ENCODE assay signal across 31 cellular contexts in genomic region chr11:94577841-94578240, GRCh38.
"Had no signal": no experiment of that assay in that cellular context is flagged by ENCODE, and none has a peak within 500 bp of the region (broad histone marks: within the 10 kb centered on the region; RNA-seq: fewer than 3 reads in every experiment).

No MANE protein-coding gene starts in this region.

- FAIRE-seq: astrocyte, bronchial epithelial cell had no signal

- DNase-seq: activated B cell treated with CpG ODN at 0.5 μM for 24 hours; activated CD4-positive, alpha-beta T cell treated with anti-CD3 and anti-CD28 coated beads for 48 hours; activated CD4-positive, alpha-beta T cell treated with anti-CD3 and anti-CD28 coated beads, Interleukin-2, amount 50 U/mL, for 1 hour; activated CD4-positive, alpha-beta T cell treated with anti-CD3 and anti-CD28 coated beads, Interleukin-2, amount 50 U/mL, for 48 hours; activated CD8-positive, alpha-beta memory T cell treated with anti-CD3 and anti-CD28 coated beads for 24 hours; activated CD8-positive, alpha-beta T cell treated with anti-CD3 and anti-CD28 coated beads for 36 hours; activated effector memory CD4-positive, alpha-beta T cell treated with Interleukin-2 at 50 U/mL for 16 hours; activated gamma-delta T cell treated with Interleukin-2 at 50 U/mL for 16 hours; activated naive CD4-positive, alpha-beta T cell treated with anti-CD3 and anti-CD28 coated beads, Interleukin-2, amount 50 U/mL, for 16 hours; activated naive CD4-positive, alpha-beta T cell treated with Interleukin-2 at 50 U/mL for 16 hours; activated T-cell treated with anti-CD3 and anti-CD28 coated beads, Interleukin-2, amount 50 U/mL, for 4 hours; amniotic stem cell; anterior cingulate cortex; brain microvascular endothelial cell; effector CD8-positive, alpha-beta T cell; endodermal cell; esophagus squamous epithelium; foreskin melanocyte; heart right ventricle; T-helper 1 cell; T-helper 17 cell; T1000; WERI-Rb-1 had no signal

- ATAC-seq: activated CD4-positive, CD25-positive, alpha-beta regulatory T cell treated with anti-CD3 and anti-CD28 coated beads, Interleukin-2, amount 50 U/mL, for 24 hours; activated CD8-positive, alpha-beta T cell treated with anti-CD3 and anti-CD28 coated beads for 36 hours; activated T-cell treated with anti-CD3 and anti-CD28 coated beads, Interleukin-2, amount 50 U/mL, for 4 hours; activated T-helper 17 cell treated with anti-CD3 and anti-CD28 coated beads, Interleukin-2, amount 50 U/mL, for 72 hours; gastroesophageal sphincter; heart right ventricle; T-helper 17 cell had no signal

- H3K4me1 ChIP-seq: esophagus squamous epithelium, gastroesophageal sphincter had no signal

- H3K4me3 ChIP-seq: coronary artery, esophagus squamous epithelium, gastroesophageal sphincter, heart right ventricle, hepatocyte had no signal

- H3K27me3 ChIP-seq: brain microvascular endothelial cell, esophagus squamous epithelium, gastroesophageal sphincter, heart right ventricle, hepatocyte had no signal

- H2AFZ ChIP-seq: hepatocyte had no signal

- H3K9me3 ChIP-seq: esophagus squamous epithelium, gastroesophageal sphincter, heart right ventricle had no signal

- H3K36me3 ChIP-seq: brain microvascular endothelial cell, esophagus squamous epithelium, heart right ventricle, WERI-Rb-1 had no signal

- H3K4me2 ChIP-seq: hepatocyte had no signal

- H3K79me2 ChIP-seq: hepatocyte had no signal

- H3K27ac ChIP-seq: brain microvascular endothelial cell, coronary artery, epithelial cell of prostate, esophagus squamous epithelium, gastroesophageal sphincter, heart right ventricle, hepatocyte, WERI-Rb-1 had no signal
